In genomic region chr9:19239955-19240354, GRCh38 we compare ENCODE assay signal across 18 cellular contexts. TPM values are rescaled to one million over a fixed set of nuclear protein-coding genes. Genes with fewer than 3 reads are reported as not detected.
A peak's percentile ranks its signal among the peaks of the same experiment; 100 is the strongest.
DNase-seq lines count a peak whose midpoint lies in the region; ATAC-seq and TF ChIP-seq lines count a peak whose summit lies in the region.
"Had no signal": no experiment of that assay in that cellular context is flagged by ENCODE, and none has a peak within 500 bp of the region (broad histone marks: within the 10 kb centered on the region; RNA-seq: fewer than 3 reads in every experiment).

No MANE protein-coding gene starts in this region.

- H3K9me1 ChIP-seq in IMR-90 (ENCODE audit: insufficient read depth, low read length): peaks cover 4% of the 10 kb centered on the region

- dilution Hi-C loops in IMR-90 (cut with HindIII; ENCODE audit: low sequenced_read_pairs, unreplicated experiment): no loop called here

- peaks cover 25% of the 10 kb centered on the region for H3K36me3 Mint-ChIP-seq in CD4-positive, CD25-positive, alpha-beta regulatory T cell
- H3K36me3 Mint-ChIP-seq in WTC11: peaks cover 3% of the 10 kb centered on the region
- H3K36me3 Mint-ChIP-seq in activated T-helper 17 cell treated with anti-CD3 and anti-CD28 coated beads, Interleukin-2, amount 50 U/mL, for 72 hours (ENCODE audit: low read depth): peaks cover 11% of the 10 kb centered on the region

- no peak overlapping the region for H2AFZ ChIP-seq in IMR-90 (replicated peaks; ENCODE audit: low read length, poor library complexity)

- no peaks in the 10 kb centered on the region for H3K27me3 ChIP-seq in CD4-positive, CD25-positive, alpha-beta regulatory T cell (ENCODE audit: control insufficient read depth, insufficient read depth, low read length)
- H3K27me3 ChIP-seq in IMR-90 (ENCODE audit: control insufficient read depth, insufficient read depth, low read length) (no peaks in the 10 kb centered on the region), left lung (no peaks in the 10 kb centered on the region)

- TF ChIP-seq RAD21 in IMR-90 (IDR thresholded peaks at IDR 0.05; ENCODE audit: low read length): no peak

- H3K27me3 Mint-ChIP-seq in CD4-positive, CD25-positive, alpha-beta regulatory T cell: no peaks in the 10 kb centered on the region
- H3K27me3 Mint-ChIP-seq in WTC11 (ENCODE audit: low read depth): no peaks in the 10 kb centered on the region
- H3K27me3 Mint-ChIP-seq in activated T-helper 17 cell treated with anti-CD3 and anti-CD28 coated beads, Interleukin-2, amount 50 U/mL, for 72 hours: no peaks in the 10 kb centered on the region

- no TSS peak for BruUV-seq in IMR-90 (replicated peaks; lab: Mats Ljungman, UMichigan)

- H4K91ac ChIP-seq in IMR-90 (ENCODE audit: insufficient read depth, low read depth, low read length): no peak overlapping the region

- no peaks in the 10 kb centered on the region for H3K9me3 Mint-ChIP-seq in CD4-positive, CD25-positive, alpha-beta regulatory T cell
- no peaks in the 10 kb centered on the region for H3K9me3 Mint-ChIP-seq in WTC11
- H3K9me3 Mint-ChIP-seq in activated T-helper 17 cell treated with anti-CD3 and anti-CD28 coated beads, Interleukin-2, amount 50 U/mL, for 72 hours: no peaks in the 10 kb centered on the region

- H3K4me1 ChIP-seq in CD4-positive, CD25-positive, alpha-beta regulatory T cell (ENCODE audit: control insufficient read depth, insufficient read depth, low read length, poor library complexity, severe bottlenecking): peaks cover 6% of the 10 kb centered on the region
- no peaks in the 10 kb centered on the region for H3K4me1 ChIP-seq in IMR-90 (ENCODE audit: control insufficient read depth, insufficient read depth, low read length)
- peaks cover 0 to 23% of the 10 kb centered on the region in 2 donors for H3K4me1 ChIP-seq in left lung

- intact Hi-C loops in IMR-90 (cut with micrococcal nuclease) (no loop called here), left lung (cut with DNase I) (no loop called here)

- ATAC-seq in CD4-positive, CD25-positive, alpha-beta regulatory T cell (ENCODE audit: low read depth in 2 of 2): no peak
- ATAC-seq in IMR-90 (ENCODE audit: low read depth) (peak; percentile 14; the same call in 1 of the 2 replicates), WTC11 (no peak), esophagus mucosa (peak; percentile 22), left lung (no peak)
- ATAC-seq in activated T-helper 17 cell treated with anti-CD3 and anti-CD28 coated beads, Interleukin-2, amount 50 U/mL, for 72 hours (replicated peaks): no peak

- H3K9ac ChIP-seq in IMR-90 (ENCODE audit: low read depth, low read length): no peak overlapping the region
- H3K9ac ChIP-seq: SK-N-SH had no signal

- TF ChIP-seq CTCF in IMR-90 (conservative IDR thresholded peaks at IDR 0.05; ENCODE audit: low read depth, low read length) (no peak), WTC11 (IDR thresholded peaks at IDR 0.05) (no peak), left lung (IDR thresholded peaks at IDR 0.05) (no peak)

- peaks cover 16% of the 10 kb centered on the region for H3K36me3 ChIP-seq in CD4-positive, CD25-positive, alpha-beta regulatory T cell (ENCODE audit: control insufficient read depth, insufficient read depth, low read length)
- H3K36me3 ChIP-seq in IMR-90 (ENCODE audit: control insufficient read depth, insufficient read depth, low read length) (peaks cover 7% of the 10 kb centered on the region; the same call in 1 of the 2 replicates), left lung (peaks cover 0 to 10% of the 10 kb centered on the region in 2 donors)

- H3K18ac ChIP-seq in IMR-90 (ENCODE audit: low read depth, low read length): no peak overlapping the region

- no peak overlapping the region for H4K8ac ChIP-seq in IMR-90 (ENCODE audit: low read depth in 2 of 2, low read length in 2 of 2)

- H3K27ac ChIP-seq in CD4-positive, CD25-positive, alpha-beta regulatory T cell (ENCODE audit: insufficient read depth, low read length, poor library complexity, severe bottlenecking): no peak overlapping the region
- H3K27ac ChIP-seq in IMR-90 (ENCODE audit: insufficient read depth, low read length): no peak overlapping the region
- no peak overlapping the region for H3K27ac ChIP-seq in left lung

- in situ Hi-C loops in IMR-90 (cut with MboI; ENCODE audit: low sequenced_read_pairs): no loop called here

- no peak overlapping the region for H2BK120ac ChIP-seq in IMR-90 (ENCODE audit: low read depth, low read length)

- no peak for DNase-seq in CD4-positive, CD25-positive, alpha-beta regulatory T cell
- DNase-seq in IMR-90 (peak; percentile 25), WTC11 (ENCODE audit: low spot score) (no peak), NCI-H524 treated with DMSO at 0.1 percent for 48 hours (lab: John Stamatoyannopoulos, UW) (no peak), left lung (no peak), NCI-H146 (lab: John Stamatoyannopoulos, UW) (no peak)
- DNase-seq: ACHN, C1 segment of cervical spinal cord, DMS79, NCI-H1105, NCI-H1694, NCI-H2081 treated with DMSO at 0.1 percent for 48 hours, NCI-H510A, NCI-H774, SHP77 treated with DMSO at 0.1 percent for 48 hours, SK-N-SH had no signal

- no peak overlapping the region for H2BK20ac ChIP-seq in IMR-90 (ENCODE audit: low read depth, low read length)

- H2BK15ac ChIP-seq in IMR-90 (ENCODE audit: low read depth, low read length): no peak overlapping the region

- H3K4me1 Mint-ChIP-seq in CD4-positive, CD25-positive, alpha-beta regulatory T cell: peaks cover 33 to 55% (median 41%) of the 10 kb centered on the region in 4 donors
- peaks cover 39% of the 10 kb centered on the region for H3K4me1 Mint-ChIP-seq in WTC11
- H3K4me1 Mint-ChIP-seq in activated T-helper 17 cell treated with anti-CD3 and anti-CD28 coated beads, Interleukin-2, amount 50 U/mL, for 72 hours: peaks cover 15% of the 10 kb centered on the region

- H3K4ac ChIP-seq in IMR-90 (ENCODE audit: low read depth, low read length): no peak overlapping the region

- no peak overlapping the region for H2AK5ac ChIP-seq in IMR-90 (ENCODE audit: low read depth, low read length)

- H3K27ac Mint-ChIP-seq in CD4-positive, CD25-positive, alpha-beta regulatory T cell: peak overlapping the region in 2 of 3 donors; percentile 6 to 71
- H3K27ac Mint-ChIP-seq in WTC11: peak overlapping the region; percentile 60; the same call in 1 of the 2 replicates
- H3K27ac Mint-ChIP-seq in activated T-helper 17 cell treated with anti-CD3 and anti-CD28 coated beads, Interleukin-2, amount 50 U/mL, for 72 hours: no peak overlapping the region

- H3K4me2 ChIP-seq in IMR-90 (ENCODE audit: low read depth, low read length): no peak overlapping the region
- H3K4me2 ChIP-seq: SK-N-SH had no signal

- H3K14ac ChIP-seq in IMR-90 (replicated peaks; ENCODE audit: low read depth, low read length): no peak overlapping the region

- peaks cover 16 to 52% of the 10 kb centered on the region in 2 experiments for H3K79me1 ChIP-seq in IMR-90 (ENCODE audit: low read depth in 1 of 2, low read length in 2 of 2)

- H2BK5ac ChIP-seq in IMR-90 (ENCODE audit: low read depth, low read length, poor library complexity, severe bottlenecking): no peak overlapping the region

- no peak overlapping the region for H2AK9ac ChIP-seq in IMR-90 (replicated peaks; ENCODE audit: low read depth, low read length, poor library complexity)

- no peak overlapping the region for H3K23ac ChIP-seq in IMR-90 (ENCODE audit: low read depth, low read length)

- H3K9me3 ChIP-seq in CD4-positive, CD25-positive, alpha-beta regulatory T cell (ENCODE audit: control insufficient read depth in 2 of 2, low read length in 2 of 2): no peaks in the 10 kb centered on the region
- H3K9me3 ChIP-seq in IMR-90 (ENCODE audit: control insufficient read depth, insufficient read depth, low read length) (no peaks in the 10 kb centered on the region), left lung (no peaks in the 10 kb centered on the region)
- H3K9me3 ChIP-seq: SK-N-SH had no signal

- no peak overlapping the region for H3K4me3 ChIP-seq in CD4-positive, CD25-positive, alpha-beta regulatory T cell (ENCODE audit: low read depth, low read length)
- H3K4me3 ChIP-seq in IMR-90 (ENCODE audit: insufficient read depth, low read depth, low read length): no peak overlapping the region
- H3K4me3 ChIP-seq in left lung: no peak overlapping the region

- POLR2A ChIA-PET in IMR-90 (lab: Charles Lee; ENCODE audit: unreplicated experiment) (no interaction called here), WTC11 (lab: Charles Lee) (no interaction called here)

- no peak overlapping the region for H3K4me3 Mint-ChIP-seq in CD4-positive, CD25-positive, alpha-beta regulatory T cell
- no peak overlapping the region for H3K4me3 Mint-ChIP-seq in WTC11
- no peak overlapping the region for H3K4me3 Mint-ChIP-seq in activated T-helper 17 cell treated with anti-CD3 and anti-CD28 coated beads, Interleukin-2, amount 50 U/mL, for 72 hours

- no peak overlapping the region for H3K56ac ChIP-seq in IMR-90 (ENCODE audit: extremely low read depth, insufficient read depth, low read length)

- H4K5ac ChIP-seq in IMR-90 (ENCODE audit: low read depth, low read length): no peak overlapping the region

- peaks cover 25% of the 10 kb centered on the region for H4K20me1 ChIP-seq in IMR-90 (ENCODE audit: insufficient read depth, low read length)

- no peak for TF ChIP-seq POLR2A in IMR-90 (IDR thresholded peaks at IDR 0.05; ENCODE audit: low read depth, low read length)

- CTCF ChIA-PET in IMR-90 (lab: Yijun Ruan, JAX) (no interaction called here), WTC11 (lab: Charles Lee) (no interaction called here)

TF ChIP-seq in IMR-90, 13 proteins besides CTCF, POLR2A, EP300 and RAD21:
- TF ChIP-seq CHD1 (IDR thresholded peaks at IDR 0.05; ENCODE audit: low read depth, low read length): no peak
- TF ChIP-seq CEBPB (IDR thresholded peaks at IDR 0.05; ENCODE audit: low read depth, low read length): peak; percentile 66

TF ChIP-seq in WTC11, 78 proteins besides CTCF, POLR2A, EP300 and RAD21 (continues in another document):
- TF ChIP-seq MLX (CRISPR knock-in tag; IDR thresholded peaks at IDR 0.05): no peak
- TF ChIP-seq NFYB (CRISPR knock-in tag; conservative IDR thresholded peaks at IDR 0.05; ENCODE audit: low read depth): no peak

RNA-seq across cellular contexts. Expression of gene DENND4C, which starts 9.5 kb away (rescaled TPM):
- 47.7 TPM for total RNA-seq in CD4-positive, CD25-positive, alpha-beta regulatory T cell
- 10 to 100 TPM; 25.6 to 34.4 (median 30.2) TPM for polyA plus RNA-seq in CD4-positive, CD25-positive, alpha-beta regulatory T cell
- total RNA-seq in IMR-90 (2012; rRNA removed) (32.6 and 48.0 TPM in 2 replicates), WTC11 (2021) (21.0 to 22.6 TPM (median 21.7 TPM) in 3 replicates), esophagus mucosa (31.6 TPM), left lung (10 to 100 TPM; 55.1 to 59.3 TPM)
- 7.3 and 9.0 TPM in 2 replicates for polyA plus RNA-seq in IMR-90 (2012; rRNA removed)
- polyA plus RNA-seq in IMR-90 (2012; cell fraction: cytosol; rRNA removed): 2.0 and 2.1 TPM in 2 replicates
- polyA plus RNA-seq in IMR-90 (2012; cell fraction: nucleus; rRNA removed; ENCODE audit: low replicate concordance): 2.8 and 14.5 TPM in 2 replicates
- 10 to 100 TPM; 18.1 to 22.6 TPM for total RNA-seq in activated T-helper 17 cell treated with anti-CD3 and anti-CD28 coated beads, Interleukin-2, amount 50 U/mL, for 72 hours

Comparison
In these comparisons a context has a peak if more than half of its experiments do, and no peak if none do; other contexts are left out.
1. ATAC-seq: peak in IMR-90 (single experiment) and esophagus mucosa (single experiment); none in CD4-positive, CD25-positive, alpha-beta regulatory T cell (0 of 2), WTC11 (single experiment), activated T-helper 17 cell treated with anti-CD3 and anti-CD28 coated beads, Interleukin-2, amount 50 U/mL, for 72 hours (single experiment) and left lung (single experiment).